Comparison of ENCODE assay signal across 18 cellular contexts in the genomic region with DNA sequence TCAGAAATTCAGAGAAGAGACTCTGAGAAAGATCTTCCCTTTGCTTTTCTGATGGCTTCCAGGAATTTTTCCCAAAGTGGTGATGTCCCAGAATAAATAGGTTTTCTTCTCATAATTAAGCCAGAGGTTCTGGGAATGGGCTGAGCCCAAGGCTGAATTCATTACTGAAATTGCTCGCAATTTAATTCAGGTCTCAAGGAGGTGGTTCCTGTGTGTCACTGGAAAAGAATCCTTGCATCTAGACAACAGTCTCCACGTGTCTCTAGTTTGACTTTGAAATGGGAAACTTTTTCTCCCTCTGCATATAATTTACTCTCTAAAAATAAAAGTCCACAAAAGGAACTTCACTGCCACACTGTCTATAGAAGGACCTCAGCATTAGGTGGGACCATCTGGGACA. TPM values are rescaled to one million over a fixed set of nuclear protein-coding genes. Genes with fewer than 3 reads are reported as not detected.
"Had no signal": no experiment of that assay in that cellular context is flagged by ENCODE, and none has a peak within 500 bp of the region (broad histone marks: within the 10 kb centered on the region; RNA-seq: fewer than 3 reads in every experiment).

No MANE protein-coding gene starts in this region.

- H3K4me3 ChIP-seq: left lung, lung, testis, uterus had no signal

- H3K4me1 ChIP-seq: left lung, testis, uterus had no signal

- H3K9me3 ChIP-seq: left lung, testis, uterus had no signal

- H3K27me3 ChIP-seq: left lung, testis, uterus had no signal

- H3K27ac ChIP-seq: left lung, testis, uterus, VCaP had no signal

- DNase-seq: activated CD4-positive, alpha-beta memory T cell treated with anti-CD3 and anti-CD28 coated beads, Interleukin-2, amount 10 ng/mL, durations not matched to agents 7 days and 5 days; activated CD4-positive, alpha-beta T cell treated with anti-CD3 and anti-CD28 coated beads, Interleukin-2, amount 10 ng/mL, durations not matched to agents 24 days and 14 days; activated effector memory CD4-positive, alpha-beta T cell treated with Interleukin-2 at 50 U/mL for 16 hours; activated naive CD4-positive, alpha-beta T cell treated with anti-CD3 and anti-CD28 coated beads, Interleukin-2, amount 10 ng/mL, durations not matched to agents 7 days and 5 days; activated T-cell treated with anti-CD3 and anti-CD28 coated beads, Interleukin-2, amount 50 U/mL, for 72 hours; dermis blood vessel endothelial cell; effector CD8-positive, alpha-beta T cell; foreskin melanocyte; left lung; natural killer cell; stimulated activated CD4-positive, alpha-beta T cell treated with anti-CD3 and anti-CD28 coated beads, Interleukin-2, amount 100 ng/mL, for 48 hours; stimulated activated CD8-positive, alpha-beta memory T cell treated with anti-CD3 and anti-CD28 coated beads, Interleukin-4, amount 100 ng/mL, for 48 hours; stimulated activated naive B cell treated with anti-CD40 and anti-IgM and Interleukin-4, amounts not matched to agents 10 μg/mL and 1 μg/mL and 100 μg/mL, for 72 hours; testis; trophoblast cell; uterus had no signal

- H3K36me3 ChIP-seq: left lung, uterus had no signal

RNA-seq across cellular contexts. Expression of a gene that starts 57.0 kb away (rescaled TPM):
- total RNA-seq: dermis blood vessel endothelial cell had no signal
